In the genomic region with DNA sequence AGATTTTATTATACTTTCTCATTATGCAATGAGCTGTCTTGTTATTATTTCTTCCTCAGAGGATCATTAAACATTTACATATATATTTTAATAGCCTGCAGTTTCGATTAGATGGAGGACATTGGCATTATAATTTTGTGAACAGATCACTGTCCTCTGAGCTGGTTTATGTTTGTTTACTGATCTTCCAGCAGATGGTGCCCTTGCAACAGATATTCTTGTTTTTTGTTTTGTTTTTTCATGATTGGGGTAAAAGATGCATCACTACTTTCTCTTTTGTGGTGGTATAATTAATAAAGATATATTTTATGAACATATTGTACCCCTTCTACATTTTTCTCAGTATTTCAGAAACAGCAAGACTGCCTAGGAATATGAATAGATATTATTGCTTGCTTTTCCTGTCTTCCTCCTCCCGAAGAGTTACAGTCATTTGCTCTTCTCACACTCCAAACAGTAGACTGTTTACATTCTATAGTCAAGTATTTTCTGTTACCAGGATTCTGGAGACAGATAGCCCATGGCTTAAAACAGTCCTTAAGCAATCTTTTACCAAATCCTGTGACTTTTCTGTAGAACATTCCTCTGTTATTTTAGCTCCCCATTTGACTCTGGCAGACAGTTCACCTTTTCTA, we compare ENCODE assay signal across 8 cellular contexts.
A peak's percentile ranks its signal among the peaks of the same experiment; 100 is the strongest.
DNase-seq lines count a peak whose midpoint lies in the region; ATAC-seq and TF ChIP-seq lines count a peak whose summit lies in the region.

No MANE protein-coding gene starts in this region.

- POLR2A ChIA-PET in PC-9 (lab: Charles Lee; ENCODE audit: unreplicated experiment): no interaction called here

- H3K27me3 Mint-ChIP-seq in Calu3 (ENCODE audit: unreplicated experiment) (no peaks in the 10 kb centered on the region), glutamatergic neuron (ENCODE audit: unreplicated experiment) (peaks cover 1% of the 10 kb centered on the region)

- H3K4me3 Mint-ChIP-seq in Calu3 (ENCODE audit: low read depth, unreplicated experiment) (no peak overlapping the region), glutamatergic neuron (ENCODE audit: unreplicated experiment) (no peak overlapping the region)

- H4K20me1 ChIP-seq in PC-9 (ENCODE audit: insufficient read depth): no peaks in the 10 kb centered on the region

- no peaks in the 10 kb centered on the region for H3K4me1 Mint-ChIP-seq in Calu3 (ENCODE audit: low read depth, unreplicated experiment)
- no peaks in the 10 kb centered on the region for H3K4me1 Mint-ChIP-seq in glutamatergic neuron (ENCODE audit: low read depth, unreplicated experiment)

- H3K36me3 ChIP-seq in PC-9 (ENCODE audit: low read depth): no peaks in the 10 kb centered on the region

- no peak overlapping the region for H3K4me2 ChIP-seq in PC-9

- TF ChIP-seq CTCF in Calu3 (IDR thresholded peaks at IDR 0.05; ENCODE audit: unreplicated experiment) (peak; percentile 22), PC-9 (conservative IDR thresholded peaks at IDR 0.05) (peak; percentile 59), glutamatergic neuron (IDR thresholded peaks at IDR 0.05; ENCODE audit: partially characterized antibody, unreplicated experiment) (peak; percentile 48)

- no peaks in the 10 kb centered on the region for H3K9me3 Mint-ChIP-seq in Calu3 (ENCODE audit: low read depth, unreplicated experiment)
- no peaks in the 10 kb centered on the region for H3K9me3 Mint-ChIP-seq in glutamatergic neuron (ENCODE audit: unreplicated experiment)

- H3K9me2 ChIP-seq in PC-9 (ENCODE audit: insufficient read depth): no peaks in the 10 kb centered on the region

- H3K4me1 ChIP-seq in PC-9 (replicated peaks; ENCODE audit: insufficient read depth): no peaks in the 10 kb centered on the region

- 0 out of 2 replicates have a peak overlapping the region, but pooled peaks have one; percentile 16 for H2AFZ ChIP-seq in PC-9

- H3K27ac ChIP-seq in PC-9: no peak overlapping the region

- H3K27ac Mint-ChIP-seq in Calu3 (ENCODE audit: unreplicated experiment) (no peak overlapping the region), glutamatergic neuron (ENCODE audit: unreplicated experiment) (no peak overlapping the region)

- CTCF ChIA-PET in Calu3 (lab: Charles Lee) (interaction anchor here (0.9 kb wide), 1 partner anchor 1854 kb away, joined by 3 read pairs; the partner anchor contains the start of gene NDST3), PC-9 (lab: Charles Lee) (no interaction called here)

- DNase-seq in Calu3 (peak; percentile 2), PC-9 (no peak), glutamatergic neuron (no peak)

- no TSS peak for BruUV-seq in Calu3 (replicated peaks; lab: Mats Ljungman, UMichigan)
- BruUV-seq in PC-9 (replicated peaks; lab: Mats Ljungman, UMichigan): no TSS peak

- H3K79me2 ChIP-seq in PC-9 (ENCODE audit: low read depth): no peaks in the 10 kb centered on the region

- ATAC-seq in HG03342 (IDR thresholded peaks at IDR 0.05; ENCODE audit: unreplicated experiment) (peak; percentile 44), HG03175 (IDR thresholded peaks at IDR 0.05; ENCODE audit: unreplicated experiment) (no peak), GM19467 (IDR thresholded peaks at IDR 0.05; ENCODE audit: unreplicated experiment) (no peak), GM18519 (IDR thresholded peaks at IDR 0.05; ENCODE audit: low FRiP score, unreplicated experiment) (no peak), HG02973 (IDR thresholded peaks at IDR 0.05; ENCODE audit: unreplicated experiment) (no peak)

- H3K9me3 ChIP-seq in PC-9 (ENCODE audit: insufficient read depth, low read depth): no peaks in the 10 kb centered on the region

- no peaks in the 10 kb centered on the region for H3K36me3 Mint-ChIP-seq in Calu3 (ENCODE audit: insufficient read depth, unreplicated experiment)
- no peaks in the 10 kb centered on the region for H3K36me3 Mint-ChIP-seq in glutamatergic neuron (ENCODE audit: unreplicated experiment)

- no peaks in the 10 kb centered on the region for H3K27me3 ChIP-seq in PC-9 (ENCODE audit: insufficient read depth, low read depth)

- no peaks in the 10 kb centered on the region for H3F3A ChIP-seq in PC-9 (ENCODE audit: insufficient read depth, low read depth)

- intact Hi-C loops in Calu3 (cut with micrococcal nuclease; ENCODE audit: unreplicated experiment): loop anchor here (5.0 kb wide), 2 partner anchors 177 to 1852 kb away; partner anchors contain the start of gene NDST3
- intact Hi-C loops in PC-9 (cut with micrococcal nuclease; ENCODE audit: unreplicated experiment): loop anchor here (10.0 kb wide), 1 partner anchor 1855 kb away; the partner anchor contains the start of gene NDST3

- no peak overlapping the region for H3K4me3 ChIP-seq in PC-9
